In genomic region chr4:70842761-70843435, GRCh38 we compare ENCODE assay signal across 11 cellular contexts. TPM values are rescaled to one million over a fixed set of nuclear protein-coding genes. Genes with fewer than 3 reads are reported as not detected.
DNase-seq lines count a peak whose midpoint lies in the region; ATAC-seq and TF ChIP-seq lines count a peak whose summit lies in the region.
"Had no signal": no experiment of that assay in that cellular context is flagged by ENCODE, and none has a peak within 500 bp of the region (broad histone marks: within the 10 kb centered on the region; RNA-seq: fewer than 3 reads in every experiment).

No MANE protein-coding gene starts in this region.

- H3K4me3 ChIP-seq in spleen, result no peak overlapping the region

- TF ChIP-seq POLR2A in spleen (IDR thresholded peaks at IDR 0.05), result no peak

- no peaks in the 10 kb centered on the region for H3K36me3 ChIP-seq in spleen

- H3K36me3 Mint-ChIP-seq in activated CD4-positive, alpha-beta memory T cell treated with anti-CD3 and anti-CD28 coated beads for 36 hours, result peaks cover 5% of the 10 kb centered on the region
- H3K36me3 Mint-ChIP-seq in activated CD4-positive, alpha-beta memory T cell treated with anti-CD3 and anti-CD28 coated beads, Interleukin-2, amount 10 ng/mL, durations not matched to agents 7 days and 5 days (ENCODE audit: low read depth), result no peaks in the 10 kb centered on the region

- intact Hi-C loops in activated CD4-positive, alpha-beta memory T cell treated with anti-CD3 and anti-CD28 coated beads for 36 hours (cut with micrococcal nuclease), result loop anchor here (1.0 to 5.0 kb wide), 3 partner anchors 20 to 226 kb away; no protein-coding TSS in a partner anchor
- intact Hi-C loops in spleen (cut with DNase I; ENCODE audit: low total_unique reads), result loop anchor here (10.0 kb wide), 1 partner anchor 162 kb away; no protein-coding TSS in a partner anchor

- TF ChIP-seq CTCF in spleen (IDR thresholded peaks at IDR 0.05 in 8 of 11, conservative IDR thresholded peaks at IDR 0.05 in 3 of 11), result no peak

- CTCF ChIA-PET in activated CD4-positive, alpha-beta memory T cell treated with anti-CD3 and anti-CD28 coated beads for 36 hours (lab: Charles Lee), result interaction anchor here (1.1 kb wide), 1 partner anchor 191 kb away, joined by 3 read pairs; no protein-coding TSS in a partner anchor
- CTCF ChIA-PET in activated CD4-positive, alpha-beta memory T cell treated with anti-CD3 and anti-CD28 coated beads, Interleukin-2, amount 10 ng/mL, durations not matched to agents 7 days and 5 days (lab: Charles Lee), result interaction anchor here (0.6 kb wide), 1 partner anchor 28 kb away, joined by 4 read pairs; no protein-coding TSS in a partner anchor

- no peaks in the 10 kb centered on the region for H3K27me3 ChIP-seq in spleen (replicated peaks in 1 of 7)

- no peaks in the 10 kb centered on the region for H3K27me3 Mint-ChIP-seq in activated CD4-positive, alpha-beta memory T cell treated with anti-CD3 and anti-CD28 coated beads for 36 hours
- H3K27me3 Mint-ChIP-seq in activated CD4-positive, alpha-beta memory T cell treated with anti-CD3 and anti-CD28 coated beads, Interleukin-2, amount 10 ng/mL, durations not matched to agents 7 days and 5 days, result no peaks in the 10 kb centered on the region

- ATAC-seq in GM21825 (IDR thresholded peaks at IDR 0.05; ENCODE audit: unreplicated experiment), result peak; percentile 43
- peak; percentile 62 for ATAC-seq in stimulated activated naive CD8-positive, alpha-beta T cell treated with anti-CD3 and anti-CD28 coated beads, Interleukin-15, Interleukin-2, amounts not matched to agents 100 U/mL and 50 U/mL, for 24 hours

- H3K9me3 ChIP-seq in spleen, result no peaks in the 10 kb centered on the region

- POLR2A ChIA-PET in activated CD4-positive, alpha-beta memory T cell treated with anti-CD3 and anti-CD28 coated beads for 36 hours (lab: Charles Lee), result interaction anchor here (0.6 kb wide), 1 partner anchor 167 kb away, joined by 4 read pairs; no protein-coding TSS in a partner anchor
- POLR2A ChIA-PET in activated CD4-positive, alpha-beta memory T cell treated with anti-CD3 and anti-CD28 coated beads, Interleukin-2, amount 10 ng/mL, durations not matched to agents 7 days and 5 days (lab: Charles Lee), result interaction anchor here (1.1 kb wide), 1 partner anchor 151 kb away, joined by 3 read pairs; the partner anchor contains the start of gene DCK

- H3K4me1 ChIP-seq in spleen, result peaks cover 3 to 39% (median 9%) of the 10 kb centered on the region in 6 donors

- H3K9me3 Mint-ChIP-seq in activated CD4-positive, alpha-beta memory T cell treated with anti-CD3 and anti-CD28 coated beads for 36 hours, result no peaks in the 10 kb centered on the region
- H3K9me3 Mint-ChIP-seq in activated CD4-positive, alpha-beta memory T cell treated with anti-CD3 and anti-CD28 coated beads, Interleukin-2, amount 10 ng/mL, durations not matched to agents 7 days and 5 days, result no peaks in the 10 kb centered on the region

- no peak overlapping the region for H3K4me3 Mint-ChIP-seq in activated CD4-positive, alpha-beta memory T cell treated with anti-CD3 and anti-CD28 coated beads for 36 hours
- H3K4me3 Mint-ChIP-seq in activated CD4-positive, alpha-beta memory T cell treated with anti-CD3 and anti-CD28 coated beads, Interleukin-2, amount 10 ng/mL, durations not matched to agents 7 days and 5 days, result no peak overlapping the region

- H3K27ac Mint-ChIP-seq in activated CD4-positive, alpha-beta memory T cell treated with anti-CD3 and anti-CD28 coated beads for 36 hours, result peak overlapping the region; percentile 45
- no peak overlapping the region for H3K27ac Mint-ChIP-seq in activated CD4-positive, alpha-beta memory T cell treated with anti-CD3 and anti-CD28 coated beads, Interleukin-2, amount 10 ng/mL, durations not matched to agents 7 days and 5 days

- H3K4me1 Mint-ChIP-seq in activated CD4-positive, alpha-beta memory T cell treated with anti-CD3 and anti-CD28 coated beads for 36 hours (ENCODE audit: low read depth), result peaks cover 18% of the 10 kb centered on the region
- peaks cover 9% of the 10 kb centered on the region for H3K4me1 Mint-ChIP-seq in activated CD4-positive, alpha-beta memory T cell treated with anti-CD3 and anti-CD28 coated beads, Interleukin-2, amount 10 ng/mL, durations not matched to agents 7 days and 5 days

- H3K27ac ChIP-seq in spleen, result peak overlapping the region in 1 of 8 donors; percentile 15

- 63 to 84% (median 74%) methylated on average over 6 of the region's 6 CpGs for WGBS in spleen, 5 donors

- no peak for DNase-seq in activated CD4-positive, alpha-beta memory T cell treated with anti-CD3 and anti-CD28 coated beads for 36 hours
- no peak for DNase-seq in activated CD4-positive, alpha-beta memory T cell treated with anti-CD3 and anti-CD28 coated beads, Interleukin-2, amount 10 ng/mL, durations not matched to agents 7 days and 5 days
- DNase-seq in NCI-H748 (lab: John Stamatoyannopoulos, UW; ENCODE audit: unreplicated experiment) (peak; percentile 73), spleen (no peak), NCI-H526 treated with DMSO at 0.1 percent for 48 hours (lab: John Stamatoyannopoulos, UW) (no peak), MV-4-11 (lab: John Stamatoyannopoulos, UW) (no peak)
- peak; percentile 20 for DNase-seq in stimulated activated naive CD8-positive, alpha-beta T cell treated with anti-CD3 and anti-CD28 coated beads, Interleukin-15, Interleukin-2, amounts not matched to agents 100 U/mL and 50 U/mL, for 24 hours
- DNase-seq: activated CD8-positive, alpha-beta memory T cell treated with anti-CD3 and anti-CD28 coated beads for 24 hours; NCI-H510A treated with DMSO at 0.1 percent for 48 hours; stimulated activated CD4-positive, alpha-beta T cell treated with anti-CD3 and anti-CD28 coated beads, Interleukin-4, amount 100 ng/mL, for 4 hours had no signal

RNA-seq across cellular contexts. Expression of gene GRSF1, which starts 3.2 kb away (rescaled TPM):
- total RNA-seq in activated CD4-positive, alpha-beta memory T cell treated with anti-CD3 and anti-CD28 coated beads for 36 hours, result 10 to 100 TPM; 97.8 to 97.9 TPM
- total RNA-seq in activated CD4-positive, alpha-beta memory T cell treated with anti-CD3 and anti-CD28 coated beads, Interleukin-2, amount 10 ng/mL, durations not matched to agents 7 days and 5 days, result 10 to 100 TPM; 63.5 to 63.8 TPM
- total RNA-seq in spleen, result 10 to 100 TPM; 38.5 to 48.2 (median 40.2) TPM
- polyA plus RNA-seq in spleen, result 10 to 100 TPM; 31.1 to 37.6 (median 32.1) TPM

RNA-seq across cellular contexts. Expression of gene MOB1B, which starts 59.3 kb away (rescaled TPM):
- total RNA-seq in activated CD4-positive, alpha-beta memory T cell treated with anti-CD3 and anti-CD28 coated beads for 36 hours, result 10 to 100 TPM; 18.6 to 19.9 TPM
- 10 to 100 TPM; 15.3 to 15.9 TPM for total RNA-seq in activated CD4-positive, alpha-beta memory T cell treated with anti-CD3 and anti-CD28 coated beads, Interleukin-2, amount 10 ng/mL, durations not matched to agents 7 days and 5 days
- total RNA-seq in spleen, result 10 to 100 TPM; 20.2 to 29.6 (median 24.4) TPM
- 1 to 10 TPM; 3.5 to 4.7 (median 4.3) TPM for polyA plus RNA-seq in spleen

Comparison
In these comparisons a context has a peak if more than half of its experiments do, and no peak if none do; other contexts are left out.
1. DNase-seq: peak in NCI-H748 (single experiment) and stimulated activated naive CD8-positive, alpha-beta T cell treated with anti-CD3 and anti-CD28 coated beads, Interleukin-15, Interleukin-2, amounts not matched to agents 100 U/mL and 50 U/mL, for 24 hours (single experiment); none in activated CD4-positive, alpha-beta memory T cell treated with anti-CD3 and anti-CD28 coated beads for 36 hours (single experiment), activated CD4-positive, alpha-beta memory T cell treated with anti-CD3 and anti-CD28 coated beads, Interleukin-2, amount 10 ng/mL, durations not matched to agents 7 days and 5 days (single experiment), spleen (single experiment), NCI-H526 treated with DMSO at 0.1 percent for 48 hours (single experiment) and MV-4-11 (single experiment).